Comparison of ENCODE assay signal across 16 cellular contexts in the genomic region with DNA sequence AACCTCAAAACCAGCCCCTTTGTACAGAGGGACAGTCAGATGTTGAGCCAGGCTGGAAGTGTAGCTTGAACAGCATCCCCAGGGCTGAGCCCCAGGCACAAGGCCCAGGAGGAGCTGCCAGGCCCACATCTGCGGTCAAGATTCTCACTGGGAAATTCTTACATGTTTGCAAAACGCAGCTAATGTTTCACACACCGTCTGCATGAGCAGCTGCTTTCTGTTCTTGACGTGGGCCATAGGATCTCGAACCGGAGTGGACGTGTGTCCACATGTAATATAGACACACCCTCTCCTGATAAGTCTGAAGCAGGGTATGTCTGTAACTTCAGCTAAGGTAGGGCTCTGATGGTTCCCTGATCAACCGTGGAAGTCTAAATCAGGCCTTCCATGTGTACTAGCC. TPM values are rescaled to one million over a fixed set of nuclear protein-coding genes. Genes with fewer than 3 reads are reported as not detected.
A peak's percentile ranks its signal among the peaks of the same experiment; 100 is the strongest.
DNase-seq lines count a peak whose midpoint lies in the region; ATAC-seq and TF ChIP-seq lines count a peak whose summit lies in the region.
"Had no signal": no experiment of that assay in that cellular context is flagged by ENCODE, and none has a peak within 500 bp of the region (broad histone marks: within the 10 kb centered on the region; RNA-seq: fewer than 3 reads in every experiment).

No MANE protein-coding gene starts in this region.

- TF ChIP-seq CTCF in fibroblast of the aortic adventitia (IDR thresholded peaks at IDR 0.05; ENCODE audit: insufficient read depth, low read length): no peak
- TF ChIP-seq CTCF in nephron progenitor cell (IDR thresholded peaks at IDR 0.05): no peak
- no peak for TF ChIP-seq CTCF in transverse colon (IDR thresholded peaks at IDR 0.05)
- TF ChIP-seq CTCF in GM20000 (IDR thresholded peaks at IDR 0.05; ENCODE audit: extremely low read depth, missing control alignments): no peak
- TF ChIP-seq CTCF in CD14-positive monocyte (IDR thresholded peaks at IDR 0.05): no peak

- no peaks in the 10 kb centered on the region for H3K9me3 ChIP-seq in SJCRH30 (replicated peaks)
- no peaks in the 10 kb centered on the region for H3K9me3 ChIP-seq in transverse colon

- H3K9me3 Mint-ChIP-seq in nephron progenitor cell: no peaks in the 10 kb centered on the region
- H3K9me3 Mint-ChIP-seq in CD14-positive monocyte: peaks cover 0 to 2% (median 0%) of the 10 kb centered on the region in 7 donors
- H3K9me3 Mint-ChIP-seq: activated CD4-positive, alpha-beta memory T cell treated with anti-CD3 and anti-CD28 coated beads for 36 hours; CD8-positive, alpha-beta memory T cell; central memory CD8-positive, alpha-beta T cell; IgD-negative memory B cell had no signal

- in situ Hi-C loops in transverse colon (cut with MboI; ENCODE audit: low pct_ligation_motif_present in 1 of 4, low pct_unique_long_range_greater_than_20kb in 1 of 4, low sequenced_read_pairs in 3 of 4): loop anchor here (25.0 kb wide), 3 partner anchors 260 to 385 kb away; a partner anchor contains a TSS

- peaks cover 5% of the 10 kb centered on the region for H3K36me3 Mint-ChIP-seq in nephron progenitor cell (ENCODE audit: low read depth)
- peaks cover 12 to 13% of the 10 kb centered on the region in 2 donors for H3K36me3 Mint-ChIP-seq in CD14-positive monocyte

- H3K4me1 ChIP-seq in SJCRH30 (no peaks in the 10 kb centered on the region), transverse colon (peaks cover 0 to 3% (median 0%) of the 10 kb centered on the region in 4 donors)

- H3K36me3 ChIP-seq in SJCRH30 (no peaks in the 10 kb centered on the region), transverse colon (no peaks in the 10 kb centered on the region)

- no peak for TF ChIP-seq EP300 in transverse colon (IDR thresholded peaks at IDR 0.05; ENCODE audit: low read depth)

- DNase-seq in SJCRH30 (peak; percentile 41 to 62), fibroblast of the aortic adventitia (ENCODE audit: low read depth) (peak; percentile 93), nephron progenitor cell (no peak), transverse colon (no peak), GM20000 (ENCODE audit: low spot score) (no peak), NCI-H2227 (lab: John Stamatoyannopoulos, UW; ENCODE audit: unreplicated experiment) (no peak), CD14-positive monocyte (ENCODE audit: low spot score) (no peak)
- DNase-seq: activated CD4-positive, alpha-beta memory T cell treated with anti-CD3 and anti-CD28 coated beads for 36 hours; activated effector memory CD4-positive, alpha-beta T cell treated with anti-CD3 and anti-CD28 coated beads, Interleukin-2, amount 50 U/mL, for 16 hours; CD8-positive, alpha-beta memory T cell; NCI-H1105 treated with DMSO at 0.1 percent for 48 hours; NCI-H345; nucleus accumbens had no signal

- H3K4me3 Mint-ChIP-seq in nephron progenitor cell: no peak overlapping the region
- H3K4me3 Mint-ChIP-seq in CD14-positive monocyte: no peak overlapping the region
- H3K4me3 Mint-ChIP-seq: activated CD4-positive, alpha-beta memory T cell treated with anti-CD3 and anti-CD28 coated beads for 36 hours; CD8-positive, alpha-beta memory T cell; central memory CD8-positive, alpha-beta T cell; IgD-negative memory B cell had no signal

- WGBS in transverse colon (ENCODE audit: low coverage in 1 of 2), 2 donors: 74% methylated on average over 8 of the region's 8 CpGs; no CpG with 5 or more reads in 1 of the 2 donors

- intact Hi-C loops in transverse colon (cut with DNase I; ENCODE audit: low total_unique reads): loop anchor here (10.0 kb wide), 1 partner anchor 282 kb away; no protein-coding TSS in a partner anchor
- intact Hi-C loops in CD14-positive monocyte (cut with micrococcal nuclease): no loop called here

- no peak for ATAC-seq in GM18858 (IDR thresholded peaks at IDR 0.05; ENCODE audit: unreplicated experiment)

- no peak for TF ChIP-seq POLR2A in transverse colon (IDR thresholded peaks at IDR 0.05)

- peaks cover under 1% of the 10 kb centered on the region for H3K27me3 Mint-ChIP-seq in nephron progenitor cell (ENCODE audit: low read depth, poor library complexity)
- H3K27me3 Mint-ChIP-seq in CD14-positive monocyte (ENCODE audit: low read depth in 3 of 3): peaks cover 0 to 3% (median 2%) of the 10 kb centered on the region in 3 donors
- H3K27me3 Mint-ChIP-seq: activated CD4-positive, alpha-beta memory T cell treated with anti-CD3 and anti-CD28 coated beads for 36 hours; CD8-positive, alpha-beta memory T cell; central memory CD8-positive, alpha-beta T cell; IgD-negative memory B cell had no signal

- H3K27ac ChIP-seq in SJCRH30 (no peak overlapping the region), transverse colon (peak overlapping the region in 3 of 4 donors; percentile 29 to 52 (median 48))

- H3K4me1 Mint-ChIP-seq in nephron progenitor cell (no peaks in the 10 kb centered on the region), CD14-positive monocyte (peaks cover 7% of the 10 kb centered on the region)
- H3K4me1 Mint-ChIP-seq: CD8-positive, alpha-beta memory T cell; central memory CD8-positive, alpha-beta T cell had no signal

- H3K27ac Mint-ChIP-seq in nephron progenitor cell (peak overlapping the region; percentile 29), CD14-positive monocyte (peak overlapping the region in 1 of 7 donors; percentile 14)
- H3K27ac Mint-ChIP-seq: activated CD4-positive, alpha-beta memory T cell treated with anti-CD3 and anti-CD28 coated beads for 36 hours; IgD-negative memory B cell had no signal

- no peak overlapping the region for H3K4me3 ChIP-seq in SJCRH30
- no peak overlapping the region for H3K4me3 ChIP-seq in fibroblast of the aortic adventitia (ENCODE audit: low read depth, low read length)
- no peak overlapping the region for H3K4me3 ChIP-seq in transverse colon

- H3K27me3 ChIP-seq in SJCRH30 (no peaks in the 10 kb centered on the region), transverse colon (no peaks in the 10 kb centered on the region)

RNA-seq across cellular contexts. Expression of a gene that starts 41.3 kb away (rescaled TPM):
- 41.2 and 43.6 TPM in 2 replicates for total RNA-seq in SJCRH30 (2014; rRNA removed; shearing (Covaris generic))
- total RNA-seq in fibroblast of the aortic adventitia (ENCODE audit: low replicate concordance) (29.8 and 35.3 TPM in 2 replicates), transverse colon (10 to 100 TPM; 33.0 to 57.8 (median 54.5) TPM)
- 1 to 10 TPM; 1.9 to 3.6 TPM for polyA plus RNA-seq in CD14-positive monocyte

Comparison
In these comparisons a context has a peak if more than half of its experiments do, and no peak if none do; other contexts are left out.
1. DNase-seq: peak in SJCRH30 (2 of 2) and fibroblast of the aortic adventitia (single experiment); none in nephron progenitor cell (single experiment), transverse colon (single experiment), GM20000 (single experiment), NCI-H2227 (single experiment) and CD14-positive monocyte (single experiment).